12 cellular contexts compared by ENCODE assay signal in the genomic region with DNA sequence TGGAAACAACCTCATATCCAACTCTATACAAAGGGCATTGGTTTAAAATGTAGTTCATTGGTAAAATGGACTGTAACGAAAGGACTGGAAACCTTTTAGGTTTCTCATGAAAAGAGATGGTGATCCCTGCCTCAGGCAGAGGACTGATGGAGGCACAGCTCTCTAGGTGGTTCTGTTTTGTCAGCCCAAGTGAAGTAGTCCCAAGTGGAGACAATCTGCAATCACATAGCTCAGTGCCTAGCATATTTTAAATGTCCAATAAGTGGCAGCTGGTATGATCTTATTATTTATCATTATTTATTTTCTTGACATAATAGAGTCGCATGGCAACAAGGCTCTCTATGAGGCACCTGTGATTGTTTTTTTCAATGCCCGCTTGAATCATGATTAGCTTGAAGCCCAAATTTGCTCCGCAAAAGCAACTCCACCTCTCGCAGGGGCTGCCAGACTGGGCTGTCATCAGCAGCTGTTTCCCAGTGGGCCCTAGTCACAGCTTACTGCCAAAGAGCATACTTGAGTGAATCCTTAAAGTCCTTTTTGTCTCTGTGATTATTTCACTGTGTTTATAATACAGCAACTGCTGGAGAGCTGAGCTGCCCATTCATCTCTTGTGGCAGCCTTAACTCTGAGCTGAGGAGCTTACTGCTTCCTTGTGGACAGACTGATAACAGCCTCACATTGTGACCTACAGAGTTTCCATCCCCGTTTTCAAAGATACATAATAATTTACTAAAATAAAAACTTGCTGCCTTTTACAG. TPM values are rescaled to one million over a fixed set of nuclear protein-coding genes. Genes with fewer than 3 reads are reported as not detected.
A peak's percentile ranks its signal among the peaks of the same experiment; 100 is the strongest.
DNase-seq lines count a peak whose midpoint lies in the region; ATAC-seq and TF ChIP-seq lines count a peak whose summit lies in the region.
"Had no signal": no experiment of that assay in that cellular context is flagged by ENCODE, and none has a peak within 500 bp of the region (broad histone marks: within the 10 kb centered on the region; RNA-seq: fewer than 3 reads in every experiment).

No MANE protein-coding gene starts in this region.

- in situ Hi-C loops in GM23248 (cut with MboI): no loop called here
- in situ Hi-C loops in mammary epithelial cell (cut with MboI; ENCODE audit: low sequenced_read_pairs in 2 of 2): no loop called here

- no peaks in the 10 kb centered on the region for H3K27me3 ChIP-seq in GM23248 (replicated peaks; ENCODE audit: insufficient read depth)
- no peaks in the 10 kb centered on the region for H3K27me3 ChIP-seq in esophagus muscularis mucosa
- no peaks in the 10 kb centered on the region for H3K27me3 ChIP-seq in psoas muscle (ENCODE audit: insufficient read depth in 3 of 3, low read length in 2 of 3)
- peaks cover 2% of the 10 kb centered on the region for H3K27me3 ChIP-seq in mammary epithelial cell (ENCODE audit: insufficient read depth, low read length)
- H3K27me3 ChIP-seq: SJSA1 had no signal

- no peaks in the 10 kb centered on the region for H3K79me2 ChIP-seq in GM23248 (ENCODE audit: insufficient read depth)
- no peaks in the 10 kb centered on the region for H3K79me2 ChIP-seq in mammary epithelial cell (ENCODE audit: insufficient read depth, low read length)

- H4K20me1 ChIP-seq in GM23248 (ENCODE audit: insufficient read depth): no peaks in the 10 kb centered on the region
- H4K20me1 ChIP-seq in mammary epithelial cell (ENCODE audit: insufficient read depth, low read length): no peaks in the 10 kb centered on the region

- H3K4me1 ChIP-seq in GM23248 (ENCODE audit: insufficient read depth) (peaks cover 37% of the 10 kb centered on the region), esophagus muscularis mucosa (peaks cover 0 to 13% (median 11%) of the 10 kb centered on the region in 4 donors), psoas muscle (no peaks in the 10 kb centered on the region), mammary epithelial cell (ENCODE audit: insufficient read depth, low read length) (no peaks in the 10 kb centered on the region)

- BruUV-seq in mammary epithelial cell (replicated peaks; lab: Mats Ljungman, UMichigan): no TSS peak

- H3K36me3 ChIP-seq in GM23248 (ENCODE audit: low read depth) (no peaks in the 10 kb centered on the region), esophagus muscularis mucosa (no peaks in the 10 kb centered on the region), psoas muscle (ENCODE audit: insufficient read depth in 1 of 2, low read depth in 1 of 2) (no peaks in the 10 kb centered on the region), mammary epithelial cell (ENCODE audit: insufficient read depth, low read length) (no peaks in the 10 kb centered on the region)
- H3K36me3 ChIP-seq: SJSA1 had no signal

- peak in 3 of 4 donors; percentile 53 to 59 (median 59) for ATAC-seq in psoas muscle
- no peak for ATAC-seq in activated CD4-positive, CD25-positive, alpha-beta regulatory T cell treated with anti-CD3 and anti-CD28 coated beads, Interleukin-2, amount 50 U/mL, for 24 hours

- H3K4me2 ChIP-seq in GM23248 (ENCODE audit: unreplicated experiment) (peak overlapping the region; percentile 36), mammary epithelial cell (ENCODE audit: insufficient read depth, low read depth, low read length) (no peak overlapping the region)

- peak; percentile 64 for DNase-seq in GM23248
- peak; percentile 24 for DNase-seq in NCI-H774 (lab: John Stamatoyannopoulos, UW)
- no peak for DNase-seq in esophagus muscularis mucosa (ENCODE audit: extremely low spot score)
- DNase-seq in psoas muscle: peak; percentile 41 to 74
- no peak for DNase-seq in NCI-H69 (lab: John Stamatoyannopoulos, UW)
- DNase-seq in midbrain (lab: John Stamatoyannopoulos, UW): no peak
- DNase-seq in mammary epithelial cell: no peak
- DNase-seq: activated gamma-delta T cell, naive B cell, NCI-H2171 had no signal

- CTCF ChIA-PET in mammary epithelial cell (lab: Charles Lee; ENCODE audit: low non-redundant PET): no interaction called here

- H3F3A ChIP-seq in GM23248 (ENCODE audit: insufficient read depth): peaks cover 24% of the 10 kb centered on the region

- 19 to 26% methylated on average over 6 of the region's 6 CpGs for WGBS in GM23248 (ENCODE audit: low coverage in 1 of 2, low lambda C conversion rate in 2 of 2, missing lambda C conversion rate in 2 of 2), 2 experiments
- WGBS in esophagus muscularis mucosa: 36% methylated on average over 6 of the region's 6 CpGs
- WGBS in psoas muscle, 3 donors: 18 to 34% (median 23%) methylated on average over 6 of the region's 6 CpGs
- 67% methylated on average over 5 of the region's 6 CpGs for WGBS in mammary epithelial cell (ENCODE audit: low coverage, missing lambda C conversion rate)

- no peaks in the 10 kb centered on the region for H3K9me2 ChIP-seq in GM23248 (ENCODE audit: insufficient read depth)

- H3K27ac ChIP-seq in GM23248: peak overlapping the region; percentile 33
- peak overlapping the region in 1 of 4 donors; percentile 39 for H3K27ac ChIP-seq in esophagus muscularis mucosa (replicated peaks in 1 of 4)
- no peak overlapping the region for H3K27ac ChIP-seq in psoas muscle
- H3K27ac ChIP-seq in mammary epithelial cell (ENCODE audit: insufficient read depth, low read depth, low read length): no peak overlapping the region
- H3K27ac ChIP-seq: SJSA1 had no signal

- H3K9me3 ChIP-seq in GM23248 (ENCODE audit: low read depth) (no peaks in the 10 kb centered on the region), esophagus muscularis mucosa (no peaks in the 10 kb centered on the region), psoas muscle (no peaks in the 10 kb centered on the region), mammary epithelial cell (replicated peaks; ENCODE audit: insufficient read depth, low read length) (no peaks in the 10 kb centered on the region)
- H3K9me3 ChIP-seq: SJSA1 had no signal

- TF ChIP-seq CTCF in esophagus muscularis mucosa (IDR thresholded peaks at IDR 0.05) (peak; percentile 19 to 29 (median 23)), psoas muscle (IDR thresholded peaks at IDR 0.05) (no peak), mammary epithelial cell (conservative IDR thresholded peaks at IDR 0.05 in 1 of 2, IDR thresholded peaks at IDR 0.05 in 1 of 2; ENCODE audit: extremely low read depth in 1 of 2, insufficient read depth in 1 of 2, low read depth in 1 of 2, low read length in 2 of 2) (no peak)

- no peak for TF ChIP-seq POLR2A in esophagus muscularis mucosa (IDR thresholded peaks at IDR 0.05; ENCODE audit: low read depth)

- H3K9ac ChIP-seq in GM23248: no peak overlapping the region
- no peak overlapping the region for H3K9ac ChIP-seq in mammary epithelial cell (ENCODE audit: insufficient read depth, low read length)

- dilution Hi-C loops in mammary epithelial cell (cut with HindIII; ENCODE audit: low sequenced_read_pairs): no loop called here

- no peak for TF ChIP-seq EP300 in esophagus muscularis mucosa (IDR thresholded peaks at IDR 0.05)

- no peak overlapping the region for H3K4me3 ChIP-seq in GM23248
- H3K4me3 ChIP-seq in esophagus muscularis mucosa: no peak overlapping the region
- H3K4me3 ChIP-seq in psoas muscle: no peak overlapping the region
- no peak overlapping the region for H3K4me3 ChIP-seq in mammary epithelial cell (replicated peaks in 1 of 3; ENCODE audit: insufficient read depth in 1 of 3, low read depth in 2 of 3, low read length in 3 of 3)
- H3K4me3 ChIP-seq: SJSA1 had no signal

- intact Hi-C loops in esophagus muscularis mucosa (cut with DNase I): no loop called here
- intact Hi-C loops in psoas muscle (cut with DNase I): loop anchor here in 1 of 2 donors (5.0 kb wide), 1 partner anchor 124 kb away; no protein-coding TSS in a partner anchor
- intact Hi-C loops in mammary epithelial cell (cut with micrococcal nuclease): no loop called here

- peak overlapping the region; percentile 43 for H2AFZ ChIP-seq in GM23248
- H2AFZ ChIP-seq in mammary epithelial cell (ENCODE audit: low read depth, low read length): no peak overlapping the region

RNA-seq across cellular contexts. Expression of a gene that starts 19.7 kb away (rescaled TPM):
- 53.7 and 60.4 TPM in 2 replicates for total RNA-seq in GM23248 (2014; rRNA removed; shearing (Covaris generic))
- polyA plus RNA-seq in GM23248 (2016; fragmentation: Nextera tagmentation; extraction: Ambion mirVana): 34.2 and 36.3 TPM in 2 replicates
- 10 to 100 TPM in 3 of 4 donors, 1 to 10 TPM in 1; 7.9 to 35.2 (median 19.2) TPM for total RNA-seq in esophagus muscularis mucosa
- total RNA-seq in psoas muscle: 1 to 10 TPM; 1.6 to 4.9 (median 2.6) TPM
- 1 to 10 TPM in 1 of 3 donors, under 1 TPM in 2; 0.65 to 1.2 (median 0.66) TPM for polyA plus RNA-seq in psoas muscle
- total RNA-seq in mammary epithelial cell: under 1 TPM; 0.40 to 0.67 TPM
- polyA plus RNA-seq in mammary epithelial cell: 0.17 TPM
- not detected for polyA minus RNA-seq in mammary epithelial cell

Comparison
In these comparisons a context has a peak if more than half of its experiments do, and no peak if none do; other contexts are left out.
1. DNase-seq: peak in GM23248 (single experiment), NCI-H774 (single experiment) and psoas muscle (2 of 2); none in esophagus muscularis mucosa (single experiment), NCI-H69 (single experiment), midbrain (single experiment) and mammary epithelial cell (single experiment).
2. CTCF ChIP-seq: peak in esophagus muscularis mucosa (3 of 3); none in psoas muscle (single experiment) and mammary epithelial cell (0 of 2).
3. ATAC-seq: peak in psoas muscle (3 of 4); none in activated CD4-positive, CD25-positive, alpha-beta regulatory T cell treated with anti-CD3 and anti-CD28 coated beads, Interleukin-2, amount 50 U/mL, for 24 hours (0 of 2).